In genomic region chr4:160238790-160239189, GRCh38 we compare ENCODE assay signal across 26 cellular contexts.
"Had no signal": no experiment of that assay in that cellular context is flagged by ENCODE, and none has a peak within 500 bp of the region (broad histone marks: within the 10 kb centered on the region; RNA-seq: fewer than 3 reads in every experiment).

No MANE protein-coding gene starts in this region.

- H3K79me2 ChIP-seq: hepatocyte had no signal

- H3K27me3 ChIP-seq: adrenal gland, gastroesophageal sphincter, hepatocyte, stomach, tibial nerve had no signal

- H3K4me1 Mint-ChIP-seq: activated naive CD8-positive, alpha-beta T cell treated with anti-CD3 and anti-CD28 coated beads for 36 hours; nephron; stimulated activated naive B cell treated with anti-CD40 and anti-IgM and Interleukin-4, amounts not matched to agents 10 μg/mL and 1 μg/mL and 100 μg/mL, for 72 hours had no signal

- H3K36me3 Mint-ChIP-seq: activated naive CD8-positive, alpha-beta T cell treated with anti-CD3 and anti-CD28 coated beads for 36 hours; brain; stimulated activated naive B cell treated with anti-CD40 and anti-IgM and Interleukin-4, amounts not matched to agents 10 μg/mL and 1 μg/mL and 100 μg/mL, for 72 hours had no signal

- H3K4me3 ChIP-seq: adrenal gland, gastroesophageal sphincter, hepatocyte, skin epidermis, stomach, tibial nerve had no signal

- H3K27ac ChIP-seq: adrenal gland, gastroesophageal sphincter, hepatocyte, skin epidermis, stomach, tibial nerve, VCaP had no signal

- H3K4me2 ChIP-seq: hepatocyte had no signal

- ATAC-seq: activated CD4-positive, CD25-positive, alpha-beta regulatory T cell treated with anti-CD3 and anti-CD28 coated beads, Interleukin-2, amount 50 U/mL, for 24 hours; effector memory CD8-positive, alpha-beta T cell; gastroesophageal sphincter; left cardiac atrium; left ventricle myocardium superior; right cardiac atrium; stimulated activated naive B cell treated with anti-CD40 and anti-IgM and Interleukin-4, amounts not matched to agents 10 μg/mL and 1 μg/mL and 100 μg/mL, for 72 hours had no signal

- H2AFZ ChIP-seq: hepatocyte had no signal

- H3K36me3 ChIP-seq: adrenal gland, gastroesophageal sphincter, stomach, tibial nerve had no signal

- H3K4me1 ChIP-seq: adrenal gland, gastroesophageal sphincter, stomach had no signal

- H3K9me3 Mint-ChIP-seq: activated T-helper 1 cell treated with anti-CD3 and anti-CD28 coated beads, Interleukin-12 subunit alpha, Interleukin-12 subunit beta, Interleukin-2, Interleukin-4 antibody, amounts not matched to agents 30 ng/mL and 10 ng/mL and 1 ng/mL, durations not matched to agents 14 hours and 24 hours and 36 hours had no signal

- H3K27ac Mint-ChIP-seq: activated naive CD4-positive, alpha-beta T cell treated with anti-CD3 and anti-CD28 coated beads for 36 hours; activated naive CD8-positive, alpha-beta T cell treated with anti-CD3 and anti-CD28 coated beads for 36 hours; activated T-helper 1 cell treated with anti-CD3 and anti-CD28 coated beads, Interleukin-12 subunit alpha, Interleukin-12 subunit beta, Interleukin-2, Interleukin-4 antibody, amounts not matched to agents 30 ng/mL and 10 ng/mL and 1 ng/mL, durations not matched to agents 14 hours and 24 hours and 36 hours; brain; effector memory CD8-positive, alpha-beta T cell; nephron; stimulated activated naive B cell treated with anti-CD40 and anti-IgM and Interleukin-4, amounts not matched to agents 10 μg/mL and 1 μg/mL and 100 μg/mL, for 72 hours had no signal

- H3K9me3 ChIP-seq: gastroesophageal sphincter had no signal

- H3K27me3 Mint-ChIP-seq: activated naive CD8-positive, alpha-beta T cell treated with anti-CD3 and anti-CD28 coated beads for 36 hours; effector memory CD8-positive, alpha-beta T cell; stimulated activated naive B cell treated with anti-CD40 and anti-IgM and Interleukin-4, amounts not matched to agents 10 μg/mL and 1 μg/mL and 100 μg/mL, for 72 hours had no signal

- H3K4me3 Mint-ChIP-seq: activated naive CD4-positive, alpha-beta T cell treated with anti-CD3 and anti-CD28 coated beads for 36 hours; activated naive CD8-positive, alpha-beta T cell treated with anti-CD3 and anti-CD28 coated beads for 36 hours; activated T-helper 1 cell treated with anti-CD3 and anti-CD28 coated beads, Interleukin-12 subunit alpha, Interleukin-12 subunit beta, Interleukin-2, Interleukin-4 antibody, amounts not matched to agents 30 ng/mL and 10 ng/mL and 1 ng/mL, durations not matched to agents 14 hours and 24 hours and 36 hours; brain; effector memory CD8-positive, alpha-beta T cell; nephron; stimulated activated naive B cell treated with anti-CD40 and anti-IgM and Interleukin-4, amounts not matched to agents 10 μg/mL and 1 μg/mL and 100 μg/mL, for 72 hours had no signal

- DNase-seq: activated CD4-positive, alpha-beta T cell treated with anti-CD3 and anti-CD28 coated beads for 48 hours; activated CD4-positive, alpha-beta T cell treated with anti-CD3 and anti-CD28 coated beads, Interleukin-2, amount 50 U/mL, for 48 hours; activated CD8-positive, alpha-beta memory T cell treated with anti-CD3 and anti-CD28 coated beads for 24 hours; activated effector memory CD4-positive, alpha-beta T cell treated with anti-CD3 and anti-CD28 coated beads, Interleukin-2, amount 50 U/mL, for 16 hours; activated naive CD4-positive, alpha-beta T cell treated with anti-CD3 and anti-CD28 coated beads for 36 hours; activated naive CD8-positive, alpha-beta T cell treated with anti-CD3 and anti-CD28 coated beads for 36 hours; adrenal gland; aorta; cortex of kidney; effector memory CD8-positive, alpha-beta T cell; left cardiac atrium; left ventricle myocardium superior; posterior cingulate gyrus; right cardiac atrium; stimulated activated naive B cell treated with anti-CD40 and anti-IgM and Interleukin-4, amounts not matched to agents 10 μg/mL and 1 μg/mL and 100 μg/mL, for 72 hours; stomach; T-helper 9 cell had no signal
